In genomic region chr2:100416939-100417744, GRCh38 we compare ENCODE assay signal across 1 cellular context.
TF ChIP-seq lines count a peak whose summit lies in the region.

Gene CHST10 (minus strand): TSS chr2:100417668. CDS start chr2:100406675, 10,993 bp downstream.

TF ChIP-seq in H1, 55 proteins besides CTCF, POLR2A, EP300 and RAD21 (continued from another document):
- 0 out of 4 replicates have a peak, but pooled peaks of 1 of the 2 experiments have one; percentile 46 for TF ChIP-seq SIN3A (conservative IDR thresholded peaks at IDR 0.05 in 1 of 2, IDR thresholded peaks at IDR 0.05 in 1 of 2; ENCODE audit: low read depth in 1 of 2, low read length in 2 of 2)
- no peak for TF ChIP-seq SUZ12 (IDR thresholded peaks at IDR 0.05; ENCODE audit: low read length)
- TF ChIP-seq USF2 (IDR thresholded peaks at IDR 0.05; ENCODE audit: low read length): no peak
- TF ChIP-seq CBX8 (IDR thresholded peaks at IDR 0.05; ENCODE audit: borderline replicate concordance, low read depth, low read length): no peak
- peak; percentile 81 for TF ChIP-seq ASH2L (IDR thresholded peaks at IDR 0.05; ENCODE audit: low read length)
- no peak for TF ChIP-seq BRCA1 (IDR thresholded peaks at IDR 0.05; ENCODE audit: low read depth, low read length)
- no peak for TF ChIP-seq CHD2 (IDR thresholded peaks at IDR 0.05; ENCODE audit: low read length)
- TF ChIP-seq PHF8 (conservative IDR thresholded peaks at IDR 0.05; ENCODE audit: low read depth, low read length): peak; percentile 84
- TF ChIP-seq TBP (IDR thresholded peaks at IDR 0.05; ENCODE audit: low read depth, low read length): no peak; the same call in 1 of the 2 replicates
- TF ChIP-seq CREB1 (IDR thresholded peaks at IDR 0.05): no peak
- no peak for TF ChIP-seq SAP30 (IDR thresholded peaks at IDR 0.05; ENCODE audit: insufficient read depth, insufficient replicate concordance, low read length)
- TF ChIP-seq CBX5 (IDR thresholded peaks at IDR 0.05; ENCODE audit: low read depth, low read length): no peak
- TF ChIP-seq HDAC2 (IDR thresholded peaks at IDR 0.05; ENCODE audit: borderline replicate concordance in 1 of 2, low read depth in 2 of 2, low read length in 2 of 2): peak; percentile 75 to 88; a peak in 3 of 4 replicates
- TF ChIP-seq TAF1 (IDR thresholded peaks at IDR 0.05; ENCODE audit: low read depth, low read length): 0 out of 2 replicates have a peak, but pooled peaks have one; percentile 18
- TF ChIP-seq BACH1 (IDR thresholded peaks at IDR 0.05; ENCODE audit: low read length): peak; percentile 64; the same call in 1 of the 2 replicates
- TF ChIP-seq SP4 (IDR thresholded peaks at IDR 0.05; ENCODE audit: low read length): no peak
- TF ChIP-seq SP1 (IDR thresholded peaks at IDR 0.05; ENCODE audit: low read depth, low read length): no peak
- no peak for TF ChIP-seq KDM1A (IDR thresholded peaks at IDR 0.05; ENCODE audit: borderline replicate concordance, low read length)
- TF ChIP-seq MAX (IDR thresholded peaks at IDR 0.05): peak; percentile 71
- TF ChIP-seq TEAD4 (IDR thresholded peaks at IDR 0.05; ENCODE audit: low read depth, low read length): no peak
- no peak for TF ChIP-seq CHD1 (IDR thresholded peaks at IDR 0.05; ENCODE audit: low read depth, low read length)
- no peak for TF ChIP-seq GABPA (IDR thresholded peaks at IDR 0.05; ENCODE audit: borderline replicate concordance, insufficient read depth, low read length)
- 0 out of 2 replicates have a peak, but pooled peaks have one; percentile 87 for TF ChIP-seq RBBP5 (IDR thresholded peaks at IDR 0.05; ENCODE audit: borderline replicate concordance, low read depth, low read length)
- TF ChIP-seq SRF (IDR thresholded peaks at IDR 0.05; ENCODE audit: low read depth, low read length): no peak
- TF ChIP-seq TAF7 (optimal IDR thresholded peaks at IDR 0.05; ENCODE audit: borderline replicate concordance, low read depth, low read length): no peak
- no peak for TF ChIP-seq RNF2 (IDR thresholded peaks at IDR 0.05; ENCODE audit: borderline replicate concordance, low read depth, low read length, missing control alignments, poor library complexity, severe bottlenecking)
- peak; percentile 72; the same call in 1 of the 2 replicates for TF ChIP-seq E2F6 (IDR thresholded peaks at IDR 0.05)
- TF ChIP-seq CEBPB (IDR thresholded peaks at IDR 0.05; ENCODE audit: low read depth, low read length): peak; percentile 55; the same call in 1 of the 2 replicates
